ENCODE assay signal across 1 cellular context in the genomic region with DNA sequence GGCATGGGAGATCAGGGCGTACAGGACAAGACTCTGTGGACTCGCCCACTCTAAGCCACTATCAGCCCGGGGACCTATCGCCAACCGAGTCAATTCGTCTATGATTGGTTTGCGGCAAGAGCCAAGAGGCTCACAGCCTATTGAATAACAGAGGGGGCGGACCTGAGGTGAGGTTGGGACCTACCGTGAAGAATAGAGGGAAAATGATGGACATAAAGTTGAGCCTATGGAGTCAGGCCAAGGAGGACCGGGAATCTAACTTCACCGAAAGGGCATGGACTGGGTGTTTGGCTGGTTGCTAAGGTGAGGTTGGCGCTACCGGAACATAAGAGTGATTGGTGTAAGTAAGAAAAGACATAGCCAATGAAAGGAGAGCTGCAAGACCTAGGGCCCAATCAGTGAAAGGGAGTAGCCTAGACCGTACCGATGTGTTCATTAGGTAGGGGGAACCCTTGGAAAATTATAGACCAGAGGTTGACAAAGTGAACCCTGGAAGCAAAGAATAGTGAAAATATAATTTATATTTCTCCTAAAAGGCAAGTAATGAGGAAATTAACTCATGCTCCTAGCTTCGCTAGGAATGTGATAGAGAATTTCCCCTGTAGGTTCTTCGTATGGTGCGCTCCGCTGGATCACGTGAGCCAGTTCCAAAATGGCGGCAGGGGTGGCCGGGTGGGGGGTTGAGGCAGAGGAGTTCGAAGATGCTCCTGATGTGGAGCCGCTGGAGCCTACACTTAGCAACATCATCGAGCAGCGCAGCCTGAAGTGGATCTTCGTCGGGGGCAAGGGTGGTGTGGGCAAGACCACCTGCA.
TF ChIP-seq lines count a peak whose summit lies in the region.

Gene GET3 (plus strand): TSS at position 644 of the 812 bp plus-strand sequence. CDS start 9 bp downstream, at position 653.

TF ChIP-seq in HepG2, 621 proteins besides CTCF, POLR2A, EP300 and RAD21 (continued from another document and continues in another):
- TF ChIP-seq HOMEZ (CRISPR knock-in tag; IDR thresholded peaks at IDR 0.05; ENCODE audit: low read depth) (0 out of 2 replicates have a peak, but pooled peaks have one; percentile 41), ZNF878 (CRISPR knock-in tag; IDR thresholded peaks at IDR 0.05) (peak; percentile 97), CBX1 (IDR thresholded peaks at IDR 0.05; ENCODE audit: low read depth) (peak; percentile 25), CREB1 (IDR thresholded peaks at IDR 0.05) (peak; percentile 50), CREB1 (CRISPR knock-in tag; IDR thresholded peaks at IDR 0.05) (peak; percentile 84), YEATS2 (CRISPR knock-in tag; IDR thresholded peaks at IDR 0.05; ENCODE audit: borderline replicate concordance) (peak; percentile 70), CBX2 (IDR thresholded peaks at IDR 0.05; ENCODE audit: low read depth, low read length) (no peak), CBX2 (CRISPR knock-in tag; IDR thresholded peaks at IDR 0.05; ENCODE audit: low read depth) (no peak), NFYC (CRISPR knock-in tag; IDR thresholded peaks at IDR 0.05) (peak; percentile 93), SNAPC2 (CRISPR knock-in tag; IDR thresholded peaks at IDR 0.05) (no peak), ESRRA (CRISPR knock-in tag; IDR thresholded peaks at IDR 0.05; ENCODE audit: low read depth) (no peak), RXRA (CRISPR knock-in tag; IDR thresholded peaks at IDR 0.05) (0 out of 2 replicates have a peak, but pooled peaks have one; percentile 22), EED (CRISPR knock-in tag; IDR thresholded peaks at IDR 0.05) (no peak), ZGPAT (CRISPR knock-in tag; IDR thresholded peaks at IDR 0.05) (peak; percentile 45), ZNF790 (CRISPR knock-in tag; IDR thresholded peaks at IDR 0.05; ENCODE audit: borderline replicate concordance) (0 out of 2 replicates have a peak, but pooled peaks have one; percentile 39), ZSCAN20 (CRISPR knock-in tag; IDR thresholded peaks at IDR 0.05; ENCODE audit: borderline replicate concordance) (no peak), ZNF143 (CRISPR knock-in tag; IDR thresholded peaks at IDR 0.05) (no peak), HMGXB4 (CRISPR knock-in tag; IDR thresholded peaks at IDR 0.05; ENCODE audit: borderline replicate concordance in 1 of 2, low read depth in 1 of 2) (peak; percentile 4 to 61; a peak in 2 of 4 replicates), ZNF281 (CRISPR knock-in tag; IDR thresholded peaks at IDR 0.05; ENCODE audit: borderline replicate concordance) (peak; percentile 49; the same call in 1 of the 2 replicates), ZNF232 (CRISPR knock-in tag; IDR thresholded peaks at IDR 0.05; ENCODE audit: borderline replicate concordance) (no peak; the same call in 1 of the 2 replicates), ZC3H13 (CRISPR knock-in tag; IDR thresholded peaks at IDR 0.05) (0 out of 2 replicates have a peak, but pooled peaks have one; percentile 14), ZNF556 (CRISPR knock-in tag; IDR thresholded peaks at IDR 0.05; ENCODE audit: borderline replicate concordance) (peak; percentile 77; the same call in 1 of the 2 replicates), PHF20 (CRISPR knock-in tag; IDR thresholded peaks at IDR 0.05) (peak; percentile 96), ATF2 (CRISPR knock-in tag; IDR thresholded peaks at IDR 0.05) (0 out of 2 replicates have a peak, but pooled peaks have one; percentile 1), LCORL (IDR thresholded peaks at IDR 0.05) (no peak), LCORL (CRISPR knock-in tag; IDR thresholded peaks at IDR 0.05) (peak; percentile 52), SIX4 (CRISPR knock-in tag; IDR thresholded peaks at IDR 0.05) (no peak), TP53 (CRISPR knock-in tag; conservative IDR thresholded peaks at IDR 0.05) (no peak), SOX6 (IDR thresholded peaks at IDR 0.05) (no peak), SOX6 (CRISPR knock-in tag; IDR thresholded peaks at IDR 0.05) (peak; percentile 19; the same call in 1 of the 2 replicates), KMT2B (CRISPR knock-in tag; IDR thresholded peaks at IDR 0.05) (0 out of 2 replicates have a peak, but pooled peaks have one; percentile 41), THAP8 (CRISPR knock-in tag; IDR thresholded peaks at IDR 0.05; ENCODE audit: borderline replicate concordance) (no peak), NFKBIZ (CRISPR knock-in tag; IDR thresholded peaks at IDR 0.05) (no peak), MIXL1 (CRISPR knock-in tag; IDR thresholded peaks at IDR 0.05) (peak; percentile 55; the same call in 1 of the 2 replicates), ASH2L (IDR thresholded peaks at IDR 0.05; ENCODE audit: insufficient read length, low read depth, low read length) (peak; percentile 74), FIP1L1 (IDR thresholded peaks at IDR 0.05; ENCODE audit: borderline replicate concordance, insufficient read depth, low read depth, low read length) (no peak), ZNF503 (CRISPR knock-in tag; IDR thresholded peaks at IDR 0.05) (no peak), ATF7 (IDR thresholded peaks at IDR 0.05) (peak; percentile 71), ATF7 (CRISPR knock-in tag; IDR thresholded peaks at IDR 0.05) (no peak)
- TF ChIP-seq, protein P1, sequence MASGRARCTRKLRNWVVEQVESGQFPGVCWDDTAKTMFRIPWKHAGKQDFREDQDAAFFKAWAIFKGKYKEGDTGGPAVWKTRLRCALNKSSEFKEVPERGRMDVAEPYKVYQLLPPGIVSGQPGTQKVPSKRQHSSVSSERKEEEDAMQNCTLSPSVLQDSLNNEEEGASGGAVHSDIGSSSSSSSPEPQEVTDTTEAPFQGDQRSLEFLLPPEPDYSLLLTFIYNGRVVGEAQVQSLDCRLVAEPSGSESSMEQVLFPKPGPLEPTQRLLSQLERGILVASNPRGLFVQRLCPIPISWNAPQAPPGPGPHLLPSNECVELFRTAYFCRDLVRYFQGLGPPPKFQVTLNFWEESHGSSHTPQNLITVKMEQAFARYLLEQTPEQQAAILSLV (CRISPR knock-in tag; IDR thresholded peaks at IDR 0.05; ENCODE audit: borderline replicate concordance), result no peak
- TF ChIP-seq, protein P2, sequence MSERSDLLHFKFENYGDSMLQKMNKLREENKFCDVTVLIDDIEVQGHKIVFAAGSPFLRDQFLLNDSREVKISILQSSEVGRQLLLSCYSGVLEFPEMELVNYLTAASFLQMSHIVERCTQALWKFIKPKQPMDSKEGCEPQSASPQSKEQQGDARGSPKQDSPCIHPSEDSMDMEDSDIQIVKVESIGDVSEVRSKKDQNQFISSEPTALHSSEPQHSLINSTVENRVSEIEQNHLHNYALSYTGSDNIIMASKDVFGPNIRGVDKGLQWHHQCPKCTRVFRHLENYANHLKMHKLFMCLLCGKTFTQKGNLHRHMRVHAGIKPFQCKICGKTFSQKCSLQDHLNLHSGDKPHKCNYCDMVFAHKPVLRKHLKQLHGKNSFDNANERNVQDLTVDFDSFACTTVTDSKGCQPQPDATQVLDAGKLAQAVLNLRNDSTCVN (CRISPR knock-in tag; IDR thresholded peaks at IDR 0.05; ENCODE audit: borderline replicate concordance), result 0 out of 2 replicates have a peak, but pooled peaks have one; percentile 19
- TF ChIP-seq, protein P3, sequence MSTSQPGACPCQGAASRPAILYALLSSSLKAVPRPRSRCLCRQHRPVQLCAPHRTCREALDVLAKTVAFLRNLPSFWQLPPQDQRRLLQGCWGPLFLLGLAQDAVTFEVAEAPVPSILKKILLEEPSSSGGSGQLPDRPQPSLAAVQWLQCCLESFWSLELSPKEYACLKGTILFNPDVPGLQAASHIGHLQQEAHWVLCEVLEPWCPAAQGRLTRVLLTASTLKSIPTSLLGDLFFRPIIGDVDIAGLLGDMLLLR (CRISPR knock-in tag; IDR thresholded peaks at IDR 0.05), result no peak
- TF ChIP-seq, protein P4, sequence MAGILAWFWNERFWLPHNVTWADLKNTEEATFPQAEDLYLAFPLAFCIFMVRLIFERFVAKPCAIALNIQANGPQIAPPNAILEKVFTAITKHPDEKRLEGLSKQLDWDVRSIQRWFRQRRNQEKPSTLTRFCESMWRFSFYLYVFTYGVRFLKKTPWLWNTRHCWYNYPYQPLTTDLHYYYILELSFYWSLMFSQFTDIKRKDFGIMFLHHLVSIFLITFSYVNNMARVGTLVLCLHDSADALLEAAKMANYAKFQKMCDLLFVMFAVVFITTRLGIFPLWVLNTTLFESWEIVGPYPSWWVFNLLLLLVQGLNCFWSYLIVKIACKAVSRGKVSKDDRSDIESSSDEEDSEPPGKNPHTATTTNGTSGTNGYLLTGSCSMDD (CRISPR knock-in tag; IDR thresholded peaks at IDR 0.05), result no peak
- TF ChIP-seq, protein P5, sequence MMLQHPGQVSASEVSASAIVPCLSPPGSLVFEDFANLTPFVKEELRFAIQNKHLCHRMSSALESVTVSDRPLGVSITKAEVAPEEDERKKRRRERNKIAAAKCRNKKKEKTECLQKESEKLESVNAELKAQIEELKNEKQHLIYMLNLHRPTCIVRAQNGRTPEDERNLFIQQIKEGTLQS (CRISPR knock-in tag; IDR thresholded peaks at IDR 0.05), result no peak
